ENCODE assay signal across 1 cellular context in the genomic region with DNA sequence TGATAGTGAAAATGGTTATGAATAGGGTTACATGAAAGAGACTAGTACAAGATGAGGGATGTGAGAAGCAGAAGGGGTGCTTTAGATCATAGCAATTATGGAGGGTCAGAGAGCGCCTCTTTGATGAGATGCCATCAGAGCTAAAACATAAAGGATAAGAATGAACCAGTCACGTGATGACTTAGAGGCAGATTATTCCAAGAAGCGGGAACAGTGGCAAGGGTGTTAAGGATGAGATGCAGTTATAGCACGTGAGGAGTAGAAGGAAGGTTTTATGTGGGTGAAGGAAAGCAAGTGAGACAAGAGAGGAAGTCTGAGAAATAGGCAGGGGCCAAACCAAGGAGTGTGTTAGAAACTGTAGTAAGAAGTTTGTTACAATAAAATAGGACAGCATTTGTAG.
A peak's percentile ranks its signal among the peaks of the same experiment; 100 is the strongest.
TF ChIP-seq lines count a peak whose summit lies in the region.

No MANE protein-coding gene starts in this region.

TF ChIP-seq in HepG2, 621 proteins besides CTCF, POLR2A, EP300 and RAD21 (continued from another document):
- TF ChIP-seq AHDC1 (CRISPR knock-in tag; IDR thresholded peaks at IDR 0.05; ENCODE audit: borderline replicate concordance) (no peak), RAD51 (IDR thresholded peaks at IDR 0.05; ENCODE audit: borderline replicate concordance) (peak; percentile 33; the same call in 1 of the 2 replicates), ZNF552 (CRISPR knock-in tag; IDR thresholded peaks at IDR 0.05; ENCODE audit: borderline replicate concordance) (no peak), ZFAT (CRISPR knock-in tag; conservative IDR thresholded peaks at IDR 0.05) (no peak)
